In genomic region chr12:103877934-103878510, GRCh38 we compare ENCODE assay signal across 8 cellular contexts. TPM values are rescaled to one million over a fixed set of nuclear protein-coding genes. Genes with fewer than 3 reads are reported as not detected.
DNase-seq lines count a peak whose midpoint lies in the region; ATAC-seq and TF ChIP-seq lines count a peak whose summit lies in the region.

No MANE protein-coding gene starts in this region.

- no peaks in the 10 kb centered on the region for H3K36me3 Mint-ChIP-seq in activated CD4-positive, alpha-beta memory T cell treated with anti-CD3 and anti-CD28 coated beads, Interleukin-2, amount 10 ng/mL, durations not matched to agents 7 days and 5 days (ENCODE audit: low read depth)
- H3K36me3 Mint-ChIP-seq in endodermal cell (ENCODE audit: low read depth), result no peaks in the 10 kb centered on the region

- no peaks in the 10 kb centered on the region for H3K27me3 ChIP-seq in endodermal cell (ENCODE audit: control insufficient read depth, insufficient read depth, low read length, poor library complexity, severe bottlenecking)

- WGBS in endodermal cell (ENCODE audit: insufficient coverage in 1 of 2, insufficient read length in 1 of 2), 2 experiments, result 25 to 80% methylated on average over 1 to 5 of the region's 5 CpGs

- H3K9me3 Mint-ChIP-seq in activated CD4-positive, alpha-beta memory T cell treated with anti-CD3 and anti-CD28 coated beads, Interleukin-2, amount 10 ng/mL, durations not matched to agents 7 days and 5 days, result no peaks in the 10 kb centered on the region
- H3K9me3 Mint-ChIP-seq in endodermal cell, result no peaks in the 10 kb centered on the region
- H3K9me3 Mint-ChIP-seq in stimulated activated naive CD8-positive, alpha-beta T cell treated with anti-CD3 and anti-CD28 coated beads, Interleukin-15, amount 100 ng/mL, for 72 hours, result no peaks in the 10 kb centered on the region

- ATAC-seq in HG03354 (IDR thresholded peaks at IDR 0.05; ENCODE audit: poor library complexity, severe bottlenecking, unreplicated experiment) (peak; percentile 46), mucosa of descending colon (peak; percentile 88), HG02884 (IDR thresholded peaks at IDR 0.05; ENCODE audit: unreplicated experiment) (no peak)
- ATAC-seq in stimulated activated naive CD8-positive, alpha-beta T cell treated with anti-CD3 and anti-CD28 coated beads, Interleukin-15, amount 100 ng/mL, for 72 hours, result peak; percentile 55

- H3K27ac Mint-ChIP-seq in activated CD4-positive, alpha-beta memory T cell treated with anti-CD3 and anti-CD28 coated beads, Interleukin-2, amount 10 ng/mL, durations not matched to agents 7 days and 5 days, result no peak overlapping the region
- no peak overlapping the region for H3K27ac Mint-ChIP-seq in endodermal cell
- peak overlapping the region in 1 of 2 donors; percentile 57 for H3K27ac Mint-ChIP-seq in stimulated activated naive CD8-positive, alpha-beta T cell treated with anti-CD3 and anti-CD28 coated beads, Interleukin-15, amount 100 ng/mL, for 72 hours

- H3K4me3 Mint-ChIP-seq in activated CD4-positive, alpha-beta memory T cell treated with anti-CD3 and anti-CD28 coated beads, Interleukin-2, amount 10 ng/mL, durations not matched to agents 7 days and 5 days, result no peak overlapping the region
- no peak overlapping the region for H3K4me3 Mint-ChIP-seq in endodermal cell
- H3K4me3 Mint-ChIP-seq in stimulated activated naive CD8-positive, alpha-beta T cell treated with anti-CD3 and anti-CD28 coated beads, Interleukin-15, amount 100 ng/mL, for 72 hours, result peak overlapping the region; percentile 50 to 55

- intact Hi-C loops in mucosa of descending colon (cut with DNase I, micrococcal nuclease), result loop anchor here in 1 of 2 donors (10.0 kb wide), 2 partner anchors 103 to 253 kb away; no protein-coding TSS in a partner anchor

- peaks cover 1% of the 10 kb centered on the region for H3K27me3 Mint-ChIP-seq in activated CD4-positive, alpha-beta memory T cell treated with anti-CD3 and anti-CD28 coated beads, Interleukin-2, amount 10 ng/mL, durations not matched to agents 7 days and 5 days
- peaks cover 5% of the 10 kb centered on the region for H3K27me3 Mint-ChIP-seq in endodermal cell (ENCODE audit: insufficient read depth)
- no peaks in the 10 kb centered on the region for H3K27me3 Mint-ChIP-seq in stimulated activated naive CD8-positive, alpha-beta T cell treated with anti-CD3 and anti-CD28 coated beads, Interleukin-15, amount 100 ng/mL, for 72 hours

- H3K4me1 Mint-ChIP-seq in activated CD4-positive, alpha-beta memory T cell treated with anti-CD3 and anti-CD28 coated beads, Interleukin-2, amount 10 ng/mL, durations not matched to agents 7 days and 5 days, result peaks cover 21% of the 10 kb centered on the region
- peaks cover 30% of the 10 kb centered on the region for H3K4me1 Mint-ChIP-seq in endodermal cell
- peaks cover 52% of the 10 kb centered on the region for H3K4me1 Mint-ChIP-seq in stimulated activated naive CD8-positive, alpha-beta T cell treated with anti-CD3 and anti-CD28 coated beads, Interleukin-15, amount 100 ng/mL, for 72 hours

- H3K9ac ChIP-seq in endodermal cell (ENCODE audit: extremely low read depth, low read length, poor library complexity, severe bottlenecking), result no peak overlapping the region

- POLR2A ChIA-PET in activated CD4-positive, alpha-beta memory T cell treated with anti-CD3 and anti-CD28 coated beads, Interleukin-2, amount 10 ng/mL, durations not matched to agents 7 days and 5 days (lab: Charles Lee), result interaction anchor here (1.0 kb wide), 1 partner anchor 52 kb away, joined by 3 read pairs; the partner anchor contains the start of gene HSP90B1

- no peaks in the 10 kb centered on the region for H3K36me3 ChIP-seq in endodermal cell (ENCODE audit: control insufficient read depth, insufficient read depth, low read length)
- H3K36me3 ChIP-seq in mucosa of descending colon (ENCODE audit: low read depth), result no peaks in the 10 kb centered on the region

- TF ChIP-seq CTCF in endodermal cell (conservative IDR thresholded peaks at IDR 0.05) (peak; percentile 84), mucosa of descending colon (IDR thresholded peaks at IDR 0.05) (peak; percentile 59)

- H3K9me3 ChIP-seq in endodermal cell (ENCODE audit: control insufficient read depth, low read length) (no peaks in the 10 kb centered on the region), mucosa of descending colon (no peaks in the 10 kb centered on the region)

- H3K27ac ChIP-seq in endodermal cell (ENCODE audit: low read depth, low read length), result no peak overlapping the region

- H3K4me1 ChIP-seq in endodermal cell (ENCODE audit: control insufficient read depth, insufficient read depth, low read length) (peaks cover 8% of the 10 kb centered on the region), mucosa of descending colon (ENCODE audit: low read depth) (no peaks in the 10 kb centered on the region)

- no peak overlapping the region for H3K4me3 ChIP-seq in endodermal cell (ENCODE audit: low read length)
- H3K4me3 ChIP-seq in mucosa of descending colon, result no peak overlapping the region

- CTCF ChIA-PET in activated CD4-positive, alpha-beta memory T cell treated with anti-CD3 and anti-CD28 coated beads, Interleukin-2, amount 10 ng/mL, durations not matched to agents 7 days and 5 days (lab: Charles Lee), result interaction anchor here (0.6 to 2.2 kb wide), 9 partner anchors 9 to 247 kb away, joined by 3 to 15 read pairs (median 4); partner anchors contain the start of gene TDG

- DNase-seq in EL, result peak; percentile 75
- peak; percentile 64 for DNase-seq in NCI-H526 treated with DMSO at 0.1 percent for 48 hours (lab: John Stamatoyannopoulos, UW)
- DNase-seq in activated CD4-positive, alpha-beta memory T cell treated with anti-CD3 and anti-CD28 coated beads, Interleukin-2, amount 10 ng/mL, durations not matched to agents 7 days and 5 days, result peak; percentile 63
- peak; percentile 89 for DNase-seq in endodermal cell
- DNase-seq in mucosa of descending colon, result peak in 1 of 3 donors; percentile 75
- peak; percentile 58 to 60 for DNase-seq in stimulated activated naive CD8-positive, alpha-beta T cell treated with anti-CD3 and anti-CD28 coated beads, Interleukin-15, amount 100 ng/mL, for 72 hours

RNA-seq across cellular contexts. Expression of gene NT5DC3, which starts 37.0 kb away (rescaled TPM):
- total RNA-seq in activated CD4-positive, alpha-beta memory T cell treated with anti-CD3 and anti-CD28 coated beads, Interleukin-2, amount 10 ng/mL, durations not matched to agents 7 days and 5 days, result 1 to 10 TPM; 3.2 to 3.4 TPM
- total RNA-seq in endodermal cell (10 to 100 TPM; 24.2 to 28.3 TPM), mucosa of descending colon (100 to 1,000 TPM in 1 of 3 donors, 10 to 100 TPM in 2; 13.7 to 283 (median 18.0) TPM)
- polyA plus RNA-seq in endodermal cell (2013, experiment 1 of 2), result 3.9 TPM
- 3.7 TPM for polyA plus RNA-seq in endodermal cell (2013, experiment 2 of 2)

RNA-seq across cellular contexts. Expression of gene HSP90B1, which starts 52.2 kb away (rescaled TPM):
- total RNA-seq in activated CD4-positive, alpha-beta memory T cell treated with anti-CD3 and anti-CD28 coated beads, Interleukin-2, amount 10 ng/mL, durations not matched to agents 7 days and 5 days, result 100 to 1,000 TPM; 375 to 378 TPM
- total RNA-seq in endodermal cell (1,000 to 10,000 TPM; 1,047 to 1,509 TPM), mucosa of descending colon (100 to 1,000 TPM; 423 to 471 (median 461) TPM)
- polyA plus RNA-seq in endodermal cell (2013, experiment 1 of 2), result 642 TPM
- 723 TPM for polyA plus RNA-seq in endodermal cell (2013, experiment 2 of 2)

Comparison
In these comparisons a context has a peak if more than half of its experiments do, and no peak if none do; other contexts are left out.
1. H3K4me3 Mint-ChIP-seq: peak in stimulated activated naive CD8-positive, alpha-beta T cell treated with anti-CD3 and anti-CD28 coated beads, Interleukin-15, amount 100 ng/mL, for 72 hours (2 of 2); none in activated CD4-positive, alpha-beta memory T cell treated with anti-CD3 and anti-CD28 coated beads, Interleukin-2, amount 10 ng/mL, durations not matched to agents 7 days and 5 days (single experiment) and endodermal cell (single experiment).